Comparison of ENCODE assay signal across 19 cellular contexts in genomic region chr7:1383398-1384112, GRCh38.
DNase-seq lines count a peak whose midpoint lies in the region; ATAC-seq, FAIRE-seq and TF ChIP-seq lines count a peak whose summit lies in the region.
"Had no signal": no experiment of that assay in that cellular context is flagged by ENCODE, and none has a peak within 500 bp of the region (broad histone marks: within the 10 kb centered on the region; RNA-seq: fewer than 3 reads in every experiment).

No MANE protein-coding gene starts in this region.

- CTCF ChIA-PET in K562 (lab: Yijun Ruan, JAX; ENCODE audit: low intra/inter-chr PET ratio), result no interaction called here

- H3K79me2 ChIP-seq in K562 (ENCODE audit: control insufficient read depth, insufficient read depth, low read length), result no peaks in the 10 kb centered on the region

- H4K20me1 ChIP-seq in BLaER1 (no peaks in the 10 kb centered on the region), K562 (replicated peaks; ENCODE audit: control insufficient read depth, insufficient read depth, low read length) (no peaks in the 10 kb centered on the region)
- H4K20me1 ChIP-seq in BLaER1 treated with 17β-estradiol and CSF1 and Interleukin-3, amounts not matched to agents 10 nM and 100 nM, result no peaks in the 10 kb centered on the region

- peak overlapping the region; percentile 74; the same call in 1 of the 2 replicates for H3K9ac ChIP-seq in BLaER1
- peak overlapping the region in 2 of 11 experiments; percentile 47 to 57; a peak in 4 of 22 replicates for H3K9ac ChIP-seq in BLaER1 treated with 17β-estradiol and CSF1 and Interleukin-3, amounts not matched to agents 10 nM and 100 nM
- no peak overlapping the region for H3K9ac ChIP-seq in K562 (ENCODE audit: insufficient read depth in 1 of 2, low read depth in 2 of 2, low read length in 2 of 2)

- DNase-seq in K562 (ENCODE audit: extremely low read depth in 1 of 4, low spot score in 3 of 4) (no peak), urothelium cell line (ENCODE audit: low spot score) (no peak), NCI-H2081 treated with DMSO at 0.1 percent for 48 hours (lab: John Stamatoyannopoulos, UW) (no peak), COLO668 (lab: John Stamatoyannopoulos, UW; ENCODE audit: unreplicated experiment) (no peak)
- DNase-seq: ACHN; BE2C; Calu3; CD4-positive, alpha-beta memory T cell; DMS79 treated with DMSO at 0.1 percent for 48 hours; GF-D8; KG1 had no signal

- peak overlapping the region; percentile 98 for H3K4me2 ChIP-seq in BLaER1
- H3K4me2 ChIP-seq in BLaER1 treated with 17β-estradiol and CSF1 and Interleukin-3, amounts not matched to agents 10 nM and 100 nM, result peak overlapping the region; percentile 10 to 99 (median 91); a peak in 21 of 22 replicates
- no peak overlapping the region for H3K4me2 ChIP-seq in K562 (ENCODE audit: insufficient read depth, low read length)
- H3K4me2 ChIP-seq: GM23338 had no signal

- no peak overlapping the region for H2AFZ ChIP-seq in K562 (ENCODE audit: low read depth, low read length)
- H2AFZ ChIP-seq: GM23338 had no signal

- no peak for ATAC-seq in K562
- ATAC-seq: GM23338, HCT116 had no signal

- in situ Hi-C loops in K562 (cut with MboI), result no loop called here

- BruUV-seq in K562 (replicated peaks; lab: Mats Ljungman, UMichigan), result no TSS peak

- 7% methylated on average over 22 of the region's 30 CpGs for WGBS in K562 (ENCODE audit: insufficient coverage, low coverage, missing lambda C conversion rate)

- FAIRE-seq in K562 (lab: Jason Lieb, UNC) (no peak), urothelium cell line (lab: Jason Lieb, UNC) (peak; percentile 93)
- FAIRE-seq: A204.1, GM19239, H54, HTR-8/SVneo had no signal

- H3K27ac ChIP-seq in BLaER1 (peak overlapping the region; percentile 94), K562 (ENCODE audit: extremely low read depth, low read depth, low read length) (no peak overlapping the region)
- H3K27ac ChIP-seq in BLaER1 treated with 17β-estradiol and CSF1 and Interleukin-3, amounts not matched to agents 10 nM and 100 nM, result peak overlapping the region in 8 of 11 experiments; percentile 29 to 64 (median 54); a peak in 13 of 22 replicates

- H3K27me3 ChIP-seq in BLaER1, result no peaks in the 10 kb centered on the region
- peaks cover 0 to 33% (median 0%) of the 10 kb centered on the region in 11 experiments; a peak in 6 of 22 replicates for H3K27me3 ChIP-seq in BLaER1 treated with 17β-estradiol and CSF1 and Interleukin-3, amounts not matched to agents 10 nM and 100 nM
- H3K27me3 ChIP-seq in K562 (ENCODE audit: control insufficient read depth in 2 of 2, insufficient read depth in 2 of 2, low read length in 2 of 2), result peaks cover 32 to 58% of the 10 kb centered on the region in 2 experiments; a peak in 4 of 5 replicates

- no peaks in the 10 kb centered on the region for H3K9me3 ChIP-seq in BLaER1
- peaks cover 0 to 5% (median 0%) of the 10 kb centered on the region in 11 experiments; a peak in 6 of 22 replicates for H3K9me3 ChIP-seq in BLaER1 treated with 17β-estradiol and CSF1 and Interleukin-3, amounts not matched to agents 10 nM and 100 nM (replicated peaks in 1 of 11)
- H3K9me3 ChIP-seq in K562 (replicated peaks; ENCODE audit: control insufficient read depth, insufficient read depth, low read depth, low read length), result no peaks in the 10 kb centered on the region; the same call in 1 of the 2 replicates
- H3K9me3 ChIP-seq: BE2C had no signal

- no peak for TF ChIP-seq POLR2A in K562 (conservative IDR thresholded peaks at IDR 0.05)

- H3K4me1 ChIP-seq in BLaER1 (peaks cover 84% of the 10 kb centered on the region), K562 (replicated peaks in 1 of 2; ENCODE audit: control insufficient read depth in 2 of 2, insufficient read depth in 2 of 2, low read length in 2 of 2) (peaks cover 0 to 24% of the 10 kb centered on the region in 2 experiments; a peak in 1 of 5 replicates)
- peaks cover 29 to 80% (median 69%) of the 10 kb centered on the region in 10 experiments for H3K4me1 ChIP-seq in BLaER1 treated with 17β-estradiol and CSF1 and Interleukin-3, amounts not matched to agents 10 nM and 100 nM
- H3K4me1 ChIP-seq: BE2C had no signal

- TF ChIP-seq CTCF in K562 (IDR thresholded peaks at IDR 0.05 in 2 of 3, conservative IDR thresholded peaks at IDR 0.05 in 1 of 3; ENCODE audit: insufficient read depth in 2 of 3, low read depth in 1 of 3, low read length in 3 of 3), result no peak

- no peaks in the 10 kb centered on the region for H3K9me1 ChIP-seq in K562 (ENCODE audit: control insufficient read depth, insufficient read depth, low read length)

- TF ChIP-seq RAD21 in K562 (CRISPR knock-in tag; conservative IDR thresholded peaks at IDR 0.05 in 1 of 2, IDR thresholded peaks at IDR 0.05 in 1 of 2), result no peak

- POLR2A ChIA-PET in K562 (lab: Yijun Ruan, JAX), result no interaction called here

- intact Hi-C loops in K562 (cut with micrococcal nuclease), result no loop called here

- H3K36me3 ChIP-seq in BLaER1 (no peaks in the 10 kb centered on the region), K562 (ENCODE audit: control insufficient read depth, insufficient read depth, low read length) (no peaks in the 10 kb centered on the region)
- H3K36me3 ChIP-seq in BLaER1 treated with 17β-estradiol and CSF1 and Interleukin-3, amounts not matched to agents 10 nM and 100 nM, result no peaks in the 10 kb centered on the region
- H3K36me3 ChIP-seq: BE2C had no signal

- no peak for TF ChIP-seq EP300 in K562 (IDR thresholded peaks at IDR 0.05; ENCODE audit: low read length)

- H3K4me3 ChIP-seq in BLaER1 (no peak overlapping the region), K562 (no peak overlapping the region)
- H3K4me3 ChIP-seq in BLaER1 treated with 17β-estradiol and CSF1 and Interleukin-3, amounts not matched to agents 10 nM and 100 nM, result no peak overlapping the region
- H3K4me3 ChIP-seq: GM23338 had no signal

TF ChIP-seq in K562, 482 proteins besides CTCF, POLR2A, EP300 and RAD21:
- no peak for TF ChIP-seq HSF4 (CRISPR knock-in tag; IDR thresholded peaks at IDR 0.05; ENCODE audit: borderline replicate concordance)
- TF ChIP-seq RBM25 (IDR thresholded peaks at IDR 0.05; ENCODE audit: low read depth, low read length, severe bottlenecking), result peak; percentile 19
- peak; percentile 96 for TF ChIP-seq ZNF146 (CRISPR knock-in tag; IDR thresholded peaks at IDR 0.05; ENCODE audit: unreplicated experiment)
